In genomic region chr19:1860133-1860775, GRCh38 we compare ENCODE assay signal across 8 cellular contexts. TPM values are rescaled to one million over a fixed set of nuclear protein-coding genes. Genes with fewer than 3 reads are reported as not detected.
DNase-seq lines count a peak whose midpoint lies in the region; ATAC-seq, FAIRE-seq and TF ChIP-seq lines count a peak whose summit lies in the region.

No MANE protein-coding gene starts in this region.

- H3K4me1 ChIP-seq in liver (ENCODE audit: control insufficient read depth in 4 of 4, insufficient read depth in 4 of 4, low read length in 3 of 4): peaks cover 38 to 74% (median 54%) of the 10 kb centered on the region in 4 donors

- H3K9ac ChIP-seq in liver (ENCODE audit: low read depth in 1 of 2, low read length in 2 of 2): peak overlapping the region in 1 of 2 donors; percentile 17

- 22% methylated on average over 27 of the region's 27 CpGs for WGBS in liver

- no peaks in the 10 kb centered on the region for H3K27me3 ChIP-seq in liver (ENCODE audit: control insufficient read depth in 4 of 4, insufficient read depth in 4 of 4, low read length in 3 of 4)

- H3K27ac ChIP-seq in liver (ENCODE audit: low read depth in 1 of 2, low read length in 2 of 2): peak overlapping the region; percentile 74 to 79

- H3K4me3 ChIP-seq in liver (ENCODE audit: low read depth in 1 of 3, low read length in 3 of 3): peak overlapping the region in 2 of 3 donors; percentile 19 to 35

- no peaks in the 10 kb centered on the region for H3K9me3 Mint-ChIP-seq in central memory CD8-positive, alpha-beta T cell
- H3K9me3 Mint-ChIP-seq in type B pancreatic cell: no peaks in the 10 kb centered on the region

- H3K36me3 ChIP-seq in liver (ENCODE audit: control insufficient read depth in 4 of 4, insufficient read depth in 3 of 4, low read depth in 1 of 4, low read length in 3 of 4): no peaks in the 10 kb centered on the region

- ATAC-seq in central memory CD8-positive, alpha-beta T cell (replicated peaks; ENCODE audit: extremely low read depth, poor library complexity, severe bottlenecking): no peak
- no peak for ATAC-seq in HG03139 (IDR thresholded peaks at IDR 0.05; ENCODE audit: unreplicated experiment)

- TF ChIP-seq CTCF in liver (IDR thresholded peaks at IDR 0.05; ENCODE audit: low read depth, low read length, missing input control) (no peak), type B pancreatic cell (conservative IDR thresholded peaks at IDR 0.05) (no peak)

- H3K27me3 Mint-ChIP-seq in central memory CD8-positive, alpha-beta T cell: no peaks in the 10 kb centered on the region
- H3K27me3 Mint-ChIP-seq in type B pancreatic cell: peaks cover 15% of the 10 kb centered on the region

- no peak for FAIRE-seq in H54 (lab: Jason Lieb, UNC)

- peaks cover 22% of the 10 kb centered on the region for H3K36me3 Mint-ChIP-seq in central memory CD8-positive, alpha-beta T cell (ENCODE audit: insufficient read depth)
- H3K36me3 Mint-ChIP-seq in type B pancreatic cell: no peaks in the 10 kb centered on the region

- no peak for TF ChIP-seq POLR2A in H54 (IDR thresholded peaks at IDR 0.05; ENCODE audit: low read depth, low read length)

- peak; percentile 61 for DNase-seq in 8988T
- DNase-seq in H54 (ENCODE audit: insufficient read length, low spot score): peak; percentile 68
- DNase-seq in SW480 (ENCODE audit: low spot score): peak; percentile 55
- no peak for DNase-seq in central memory CD8-positive, alpha-beta T cell (ENCODE audit: low spot score in 2 of 2)
- DNase-seq in type B pancreatic cell (ENCODE audit: extremely low spot score, unreplicated experiment): no peak
- DNase-seq in OCI-M2 (lab: John Stamatoyannopoulos, UW; ENCODE audit: unreplicated experiment): no peak

- peaks cover 45% of the 10 kb centered on the region for H3K4me1 Mint-ChIP-seq in central memory CD8-positive, alpha-beta T cell
- H3K4me1 Mint-ChIP-seq in type B pancreatic cell (ENCODE audit: unreplicated experiment): peaks cover 12% of the 10 kb centered on the region

- no peaks in the 10 kb centered on the region for H3K9me3 ChIP-seq in liver (ENCODE audit: control insufficient read depth in 4 of 4, low read length in 3 of 4)

- H3K27ac Mint-ChIP-seq in central memory CD8-positive, alpha-beta T cell (ENCODE audit: low read depth): peak overlapping the region; percentile 29
- H3K27ac Mint-ChIP-seq in type B pancreatic cell: peak overlapping the region; percentile 43

- peak in 1 of 2 donors; percentile 29 for TF ChIP-seq RAD21 in liver (IDR thresholded peaks at IDR 0.05)

- H3K4me3 Mint-ChIP-seq in central memory CD8-positive, alpha-beta T cell: peak overlapping the region; percentile 97
- H3K4me3 Mint-ChIP-seq in type B pancreatic cell: peak overlapping the region; percentile 91

TF ChIP-seq in liver, 16 proteins besides CTCF, POLR2A, EP300 and RAD21:
- TF ChIP-seq NR2F2 (IDR thresholded peaks at IDR 0.05) (no peak), ZBTB33 (IDR thresholded peaks at IDR 0.05) (no peak), FOXA1 (IDR thresholded peaks at IDR 0.05) (no peak), REST (IDR thresholded peaks at IDR 0.05) (no peak), SP1 (IDR thresholded peaks at IDR 0.05) (peak; percentile 70), YY1 (IDR thresholded peaks at IDR 0.05) (no peak), FOXA2 (IDR thresholded peaks at IDR 0.05) (no peak), EGR1 (IDR thresholded peaks at IDR 0.05; ENCODE audit: low read depth in 2 of 2) (peak; percentile 67 to 83), HNF4G (IDR thresholded peaks at IDR 0.05) (peak; percentile 55), JUND (IDR thresholded peaks at IDR 0.05) (no peak), MAX (IDR thresholded peaks at IDR 0.05) (no peak), TAF1 (conservative IDR thresholded peaks at IDR 0.05) (no peak), HNF4A (conservative IDR thresholded peaks at IDR 0.05) (peak; percentile 79 to 84), RXRA (IDR thresholded peaks at IDR 0.05) (peak in 1 of 2 donors; percentile 31), GABPA (IDR thresholded peaks at IDR 0.05 in 1 of 2, conservative IDR thresholded peaks at IDR 0.05 in 1 of 2) (peak in 1 of 2 donors; percentile 24)
- TF ChIP-seq, protein P1, sequence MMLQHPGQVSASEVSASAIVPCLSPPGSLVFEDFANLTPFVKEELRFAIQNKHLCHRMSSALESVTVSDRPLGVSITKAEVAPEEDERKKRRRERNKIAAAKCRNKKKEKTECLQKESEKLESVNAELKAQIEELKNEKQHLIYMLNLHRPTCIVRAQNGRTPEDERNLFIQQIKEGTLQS (IDR thresholded peaks at IDR 0.05): no peak

RNA-seq across cellular contexts. Expression of gene KLF16, which starts 3.1 kb away (rescaled TPM):
- total RNA-seq in liver (1 to 10 TPM; 4.4 to 7.6 TPM), type B pancreatic cell (ENCODE audit: low replicate concordance) (17.9 and 18.1 TPM in 2 replicates)
- polyA plus RNA-seq in liver: 10 to 100 TPM in 1 of 2 donors, 1 to 10 TPM in 1; 1.2 to 14.8 TPM

RNA-seq across cellular contexts. Expression of gene REXO1, which starts 12.0 kb away (rescaled TPM):
- total RNA-seq in liver: 10 to 100 TPM in 1 of 2 donors, 1 to 10 TPM in 1; 8.3 to 11.5 TPM
- polyA plus RNA-seq in liver: 10 to 100 TPM in 1 of 2 donors, 1 to 10 TPM in 1; 2.0 to 10.0 TPM
- total RNA-seq in type B pancreatic cell (ENCODE audit: low replicate concordance): 36.4 and 37.9 TPM in 2 replicates

RNA-seq across cellular contexts. Expression of gene ABHD17A, which starts 25.0 kb away (rescaled TPM):
- total RNA-seq in liver (10 to 100 TPM; 25.4 to 28.6 TPM), type B pancreatic cell (ENCODE audit: low replicate concordance) (60.4 and 62.0 TPM in 2 replicates)
- 10 to 100 TPM in 1 of 2 donors, 1 to 10 TPM in 1; 8.1 to 30.2 TPM for polyA plus RNA-seq in liver

RNA-seq across cellular contexts. Expression of gene ADAT3, which starts 44.9 kb away (rescaled TPM):
- total RNA-seq in liver (1 to 10 TPM; 1.3 to 3.3 TPM), type B pancreatic cell (ENCODE audit: low replicate concordance) (12.1 and 13.9 TPM in 2 replicates)
- polyA plus RNA-seq in liver: 1 to 10 TPM; 1.4 to 2.8 TPM

RNA-seq across cellular contexts. Expression of gene SCAMP4, which starts 44.9 kb away (rescaled TPM):
- 10 to 100 TPM; 16.4 to 16.8 TPM for total RNA-seq in liver
- 10 to 100 TPM; 13.0 to 22.1 TPM for polyA plus RNA-seq in liver
- 76.9 and 90.6 TPM in 2 replicates for total RNA-seq in type B pancreatic cell (ENCODE audit: low replicate concordance)

Comparison
In these comparisons a context has a peak if more than half of its experiments do, and no peak if none do; other contexts are left out.
1. DNase-seq: peak in 8988T (single experiment), H54 (single experiment) and SW480 (single experiment); none in central memory CD8-positive, alpha-beta T cell (0 of 2), type B pancreatic cell (single experiment) and OCI-M2 (single experiment).